ENCODE assay signal across 1 cellular context in the genomic region with DNA sequence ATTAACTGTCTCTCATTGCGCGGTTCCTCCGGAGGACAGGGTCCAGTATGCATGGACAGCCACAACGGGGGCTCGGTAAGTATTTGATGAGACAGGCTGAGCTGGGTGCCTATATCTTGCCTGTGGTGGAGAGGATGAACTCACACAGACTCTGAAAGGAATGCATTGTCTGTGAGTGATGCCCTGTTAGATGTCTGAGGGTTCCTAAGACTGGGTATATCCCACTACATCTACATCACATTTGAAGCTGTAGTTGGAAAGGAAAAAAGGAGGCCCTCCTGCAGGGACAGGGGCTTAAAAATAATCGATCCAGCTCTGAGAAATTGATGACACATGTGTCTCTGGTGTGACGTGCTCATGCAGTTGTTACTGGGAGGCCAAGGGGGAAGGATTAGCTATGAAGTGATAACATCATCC.
TF ChIP-seq lines count a peak whose summit lies in the region.

No MANE protein-coding gene starts in this region.

TF ChIP-seq in SK-N-SH treated with all-trans-retinoic acid at 6 μM for 48 hours, 23 proteins besides CTCF, POLR2A, EP300 and RAD21 (continued from another document):
- TF ChIP-seq, protein P1, sequence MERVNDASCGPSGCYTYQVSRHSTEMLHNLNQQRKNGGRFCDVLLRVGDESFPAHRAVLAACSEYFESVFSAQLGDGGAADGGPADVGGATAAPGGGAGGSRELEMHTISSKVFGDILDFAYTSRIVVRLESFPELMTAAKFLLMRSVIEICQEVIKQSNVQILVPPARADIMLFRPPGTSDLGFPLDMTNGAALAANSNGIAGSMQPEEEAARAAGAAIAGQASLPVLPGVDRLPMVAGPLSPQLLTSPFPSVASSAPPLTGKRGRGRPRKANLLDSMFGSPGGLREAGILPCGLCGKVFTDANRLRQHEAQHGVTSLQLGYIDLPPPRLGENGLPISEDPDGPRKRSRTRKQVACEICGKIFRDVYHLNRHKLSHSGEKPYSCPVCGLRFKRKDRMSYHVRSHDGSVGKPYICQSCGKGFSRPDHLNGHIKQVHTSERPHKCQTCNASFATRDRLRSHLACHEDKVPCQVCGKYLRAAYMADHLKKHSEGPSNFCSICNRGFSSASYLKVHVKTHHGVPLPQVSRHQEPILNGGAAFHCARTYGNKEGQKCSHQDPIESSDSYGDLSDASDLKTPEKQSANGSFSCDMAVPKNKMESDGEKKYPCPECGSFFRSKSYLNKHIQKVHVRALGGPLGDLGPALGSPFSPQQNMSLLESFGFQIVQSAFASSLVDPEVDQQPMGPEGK (CRISPR knock-in tag; IDR thresholded peaks at IDR 0.05; ENCODE audit: borderline replicate concordance) = no peak
- TF ChIP-seq ZNF70 (CRISPR knock-in tag; IDR thresholded peaks at IDR 0.05) (no peak), ISL1 (CRISPR knock-in tag; IDR thresholded peaks at IDR 0.05) (no peak)
- TF ChIP-seq, protein P2, sequence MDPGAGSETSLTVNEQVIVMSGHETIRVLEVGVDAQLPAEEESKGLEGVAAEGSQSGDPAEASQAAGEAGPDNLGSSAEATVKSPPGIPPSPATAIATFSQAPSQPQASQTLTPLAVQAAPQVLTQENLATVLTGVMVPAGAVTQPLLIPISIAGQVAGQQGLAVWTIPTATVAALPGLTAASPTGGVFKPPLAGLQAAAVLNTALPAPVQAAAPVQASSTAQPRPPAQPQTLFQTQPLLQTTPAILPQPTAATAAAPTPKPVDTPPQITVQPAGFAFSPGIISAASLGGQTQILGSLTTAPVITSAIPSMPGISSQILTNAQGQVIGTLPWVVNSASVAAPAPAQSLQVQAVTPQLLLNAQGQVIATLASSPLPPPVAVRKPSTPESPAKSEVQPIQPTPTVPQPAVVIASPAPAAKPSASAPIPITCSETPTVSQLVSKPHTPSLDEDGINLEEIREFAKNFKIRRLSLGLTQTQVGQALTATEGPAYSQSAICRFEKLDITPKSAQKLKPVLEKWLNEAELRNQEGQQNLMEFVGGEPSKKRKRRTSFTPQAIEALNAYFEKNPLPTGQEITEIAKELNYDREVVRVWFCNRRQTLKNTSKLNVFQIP (CRISPR knock-in tag; IDR thresholded peaks at IDR 0.05; ENCODE audit: borderline replicate concordance, low read depth) = no peak
